In genomic region chr3:10771486-10772225, GRCh38 we compare ENCODE assay signal across 15 cellular contexts. TPM values are rescaled to one million over a fixed set of nuclear protein-coding genes. Genes with fewer than 3 reads are reported as not detected.
DNase-seq lines count a peak whose midpoint lies in the region; TF ChIP-seq lines count a peak whose summit lies in the region.
"Had no signal": no experiment of that assay in that cellular context is flagged by ENCODE, and none has a peak within 500 bp of the region (broad histone marks: within the 10 kb centered on the region; RNA-seq: fewer than 3 reads in every experiment).

No MANE protein-coding gene starts in this region.

- no peak overlapping the region for H3K4me3 ChIP-seq in BLaER1 treated with 17β-estradiol and CSF1 and Interleukin-3, amounts not matched to agents 10 nM and 100 nM
- no peak overlapping the region for H3K4me3 ChIP-seq in hepatocyte
- H3K4me3 ChIP-seq: SJSA1 had no signal

- peaks cover 20 to 68% (median 39%) of the 10 kb centered on the region in 10 experiments; a peak in 19 of 20 replicates for H3K4me1 ChIP-seq in BLaER1 treated with 17β-estradiol and CSF1 and Interleukin-3, amounts not matched to agents 10 nM and 100 nM
- H3K4me1 ChIP-seq in hepatocyte (ENCODE audit: insufficient read depth) = no peaks in the 10 kb centered on the region
- H3K4me1 ChIP-seq: Caco-2, SJSA1 had no signal

- CTCF ChIA-PET in RWPE1 (lab: Yijun Ruan, JAX) = interaction anchor here (0.5 to 1.9 kb wide), 6 partner anchors 11 to 288 kb away, joined by 3 to 12 read pairs (median 4); no protein-coding TSS in a partner anchor

- H3K9me3 ChIP-seq in BLaER1 treated with 17β-estradiol and CSF1 and Interleukin-3, amounts not matched to agents 10 nM and 100 nM (replicated peaks in 1 of 11) = peaks cover 0 to 5% (median 0%) of the 10 kb centered on the region in 11 experiments; a peak in 2 of 22 replicates
- no peaks in the 10 kb centered on the region for H3K9me3 ChIP-seq in hepatocyte (ENCODE audit: low read depth)
- H3K9me3 ChIP-seq: Caco-2, SJSA1 had no signal

- no peaks in the 10 kb centered on the region for H3K36me3 ChIP-seq in BLaER1 treated with 17β-estradiol and CSF1 and Interleukin-3, amounts not matched to agents 10 nM and 100 nM
- H3K36me3 ChIP-seq in hepatocyte (replicated peaks; ENCODE audit: insufficient read depth, low read depth) = no peaks in the 10 kb centered on the region
- H3K36me3 ChIP-seq: SJSA1 had no signal

- H3K4me2 ChIP-seq in BLaER1 treated with 17β-estradiol and CSF1 and Interleukin-3, amounts not matched to agents 10 nM and 100 nM = peak overlapping the region in 10 of 11 experiments; percentile 10 to 63 (median 54); a peak in 18 of 22 replicates
- no peak overlapping the region for H3K4me2 ChIP-seq in hepatocyte

- H4K20me1 ChIP-seq in BLaER1 treated with 17β-estradiol and CSF1 and Interleukin-3, amounts not matched to agents 10 nM and 100 nM = no peaks in the 10 kb centered on the region
- H4K20me1 ChIP-seq in hepatocyte (ENCODE audit: insufficient read depth, poor library complexity, severe bottlenecking) = no peaks in the 10 kb centered on the region

- 0 out of 22 replicates have a peak overlapping the region, but pooled peaks of 1 of the 11 experiments have one; percentile 2 for H3K9ac ChIP-seq in BLaER1 treated with 17β-estradiol and CSF1 and Interleukin-3, amounts not matched to agents 10 nM and 100 nM

- no peaks in the 10 kb centered on the region for H3K9me2 ChIP-seq in hepatocyte (replicated peaks; ENCODE audit: insufficient read depth)

- no peaks in the 10 kb centered on the region for H3K79me2 ChIP-seq in hepatocyte

- H3K27me3 ChIP-seq in BLaER1 treated with 17β-estradiol and CSF1 and Interleukin-3, amounts not matched to agents 10 nM and 100 nM = no peaks in the 10 kb centered on the region
- no peaks in the 10 kb centered on the region for H3K27me3 ChIP-seq in hepatocyte

- 84% methylated on average over 8 of the region's 8 CpGs for whole genome bisulfite sequencing in hepatocyte (ENCODE audit: low lambda C conversion rate, missing lambda C conversion rate)

- no peak for TF ChIP-seq CTCF in RWPE1 (conservative IDR thresholded peaks at IDR 0.05; ENCODE audit: low read depth)
- no peak for TF ChIP-seq CTCF in hepatocyte (IDR thresholded peaks at IDR 0.05; ENCODE audit: poor library complexity)

- no peak overlapping the region for H2AFZ ChIP-seq in hepatocyte

- POLR2A ChIA-PET in RWPE1 (lab: Yijun Ruan, JAX; ENCODE audit: low non-redundant PET) = no interaction called here

- peak overlapping the region in 2 of 11 experiments; percentile 8 to 34; a peak in 2 of 22 replicates for H3K27ac ChIP-seq in BLaER1 treated with 17β-estradiol and CSF1 and Interleukin-3, amounts not matched to agents 10 nM and 100 nM
- H3K27ac ChIP-seq in RWPE1 = peak overlapping the region; percentile 64
- H3K27ac ChIP-seq in epithelial cell of prostate = peak overlapping the region; percentile 86
- no peak overlapping the region for H3K27ac ChIP-seq in hepatocyte
- H3K27ac ChIP-seq: SJSA1 had no signal

- DNase-seq in RWPE1 (ENCODE audit: low spot score) (peak; percentile 36), epithelial cell of prostate (ENCODE audit: low read depth, low spot score) (peak; percentile 53), mesenteric fat pad (ENCODE audit: low spot score) (peak; percentile 60), DMS53 treated with DMSO at 0.1 percent for 48 hours (lab: John Stamatoyannopoulos, UW; ENCODE audit: unreplicated experiment) (no peak), KG1 (lab: John Stamatoyannopoulos, UW) (no peak), hepatocyte (ENCODE audit: low spot score) (no peak)
- DNase-seq: DMS153; NCI-H1105 treated with DMSO at 0.1 percent for 48 hours; NCI-H1694 treated with DMSO at 0.1 percent for 48 hours; NCI-H69; NK-92 treated with Interleukin-12 subunit alpha and Interleukin-12 subunit beta, amount 100 ng/mL, for 24 hours had no signal

RNA-seq across cellular contexts. Expression of gene SLC6A11, which starts 44.4 kb away (rescaled TPM):
- total RNA-seq in mesenteric fat pad (not detected), hepatocyte (1.5 and 2.2 TPM in 2 replicates)
- polyA plus RNA-seq in hepatocyte = 1.6 and 1.7 TPM in 2 replicates
- total RNA-seq: Caco-2, OCI-LY7 had no signal

Comparison
In these comparisons a context has a peak if more than half of its experiments do, and no peak if none do; other contexts are left out.
1. DNase-seq: peak in RWPE1 (single experiment), epithelial cell of prostate (single experiment) and mesenteric fat pad (single experiment); none in DMS53 treated with DMSO at 0.1 percent for 48 hours (single experiment), KG1 (single experiment) and hepatocyte (single experiment).